ENCODE assay signal across 8 cellular contexts in the genomic region with DNA sequence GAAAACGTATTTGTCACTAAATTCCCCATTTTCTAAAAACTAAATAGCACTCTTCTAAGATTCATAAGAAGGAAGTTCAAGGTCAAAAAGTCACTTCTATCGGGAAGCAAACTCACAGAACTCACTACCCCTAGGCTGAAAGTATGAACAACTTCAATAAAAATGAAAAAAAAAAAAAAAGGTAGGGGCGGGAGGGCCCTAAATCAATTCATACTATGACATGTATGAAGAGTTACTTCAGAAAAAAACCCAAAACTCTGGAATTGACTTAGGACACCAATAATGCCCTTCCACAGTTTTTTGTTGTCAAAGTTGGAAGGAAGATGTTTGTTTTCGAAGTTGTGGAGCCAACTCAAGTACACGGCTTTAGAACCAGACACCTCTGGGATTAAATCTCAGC. TPM values are rescaled to one million over a fixed set of nuclear protein-coding genes. Genes with fewer than 3 reads are reported as not detected.
A peak's percentile ranks its signal among the peaks of the same experiment; 100 is the strongest.
DNase-seq lines count a peak whose midpoint lies in the region; ATAC-seq, FAIRE-seq and TF ChIP-seq lines count a peak whose summit lies in the region.

No MANE protein-coding gene starts in this region.

- CTCF ChIA-PET in A549 (lab: Yijun Ruan, JAX) = no interaction called here

- FAIRE-seq in A549 (lab: Jason Lieb, UNC) (no peak), bronchial epithelial cell (lab: Jason Lieb, UNC) (no peak)

- peak overlapping the region; percentile 83 for H3K4me2 ChIP-seq in A549

- no peak for TF ChIP-seq EP300 in A549 (IDR thresholded peaks at IDR 0.05)

- no peak for TF ChIP-seq POLR2A in A549 (IDR thresholded peaks at IDR 0.05; ENCODE audit: low read length)

- H3K36me3 ChIP-seq in HUES48 (ENCODE audit: control insufficient read depth, insufficient read depth, low read length) (peaks cover 14% of the 10 kb centered on the region), bronchial epithelial cell (ENCODE audit: control insufficient read depth, insufficient read depth, low read length) (peaks cover 1% of the 10 kb centered on the region), mucosa of stomach (ENCODE audit: control insufficient read depth, insufficient read depth, low read length) (no peaks in the 10 kb centered on the region)

- peak overlapping the region; percentile 91 for H3K4me3 ChIP-seq in A549
- peak overlapping the region; percentile 98 for H3K4me3 ChIP-seq in HUES48 (ENCODE audit: low read depth, low read length)
- H3K4me3 ChIP-seq in bronchial epithelial cell (ENCODE audit: low read depth, low read length) = peak overlapping the region; percentile 99
- H3K4me3 ChIP-seq in mucosa of stomach (ENCODE audit: low read length) = no peak overlapping the region

- H3K27ac ChIP-seq in A549 (peak overlapping the region in 1 of 2 experiments; percentile 98; a peak in 3 of 6 replicates), HUES48 (ENCODE audit: low read depth, low read length) (no peak overlapping the region), caudate nucleus (ENCODE audit: low read depth, low read length) (no peak overlapping the region)

- DNase-seq in A549 (ENCODE audit: low read depth in 1 of 2, low spot score in 1 of 2) = no peak
- no peak for DNase-seq in bronchial epithelial cell (ENCODE audit: low read depth)
- no peak for DNase-seq in caudate nucleus (lab: John Stamatoyannopoulos, UW)
- DNase-seq in NCI-H1417 treated with DMSO at 0.1 percent for 48 hours (lab: John Stamatoyannopoulos, UW) = no peak
- no peak for DNase-seq in COLO829 (ENCODE audit: low spot score)

- peaks cover 18% of the 10 kb centered on the region for H3K4me1 ChIP-seq in A549
- H3K4me1 ChIP-seq in HUES48 (ENCODE audit: control insufficient read depth, insufficient read depth, low read length) = peaks cover 25% of the 10 kb centered on the region
- H3K4me1 ChIP-seq in mucosa of stomach (ENCODE audit: control insufficient read depth, insufficient read depth, low read length) = no peaks in the 10 kb centered on the region

- H3K9ac ChIP-seq in HUES48 (ENCODE audit: low read depth, low read length) = no peak overlapping the region
- peak overlapping the region; percentile 87 for H3K9ac ChIP-seq in mucosa of stomach (ENCODE audit: low read length)

- TF ChIP-seq CTCF in A549 (IDR thresholded peaks at IDR 0.05) = no peak
- TF ChIP-seq CTCF in bronchial epithelial cell (IDR thresholded peaks at IDR 0.05; ENCODE audit: insufficient read depth, low read length, severe bottlenecking) = no peak

- H3K9me3 ChIP-seq in A549 (no peaks in the 10 kb centered on the region), HUES48 (ENCODE audit: control insufficient read depth, insufficient read depth, low read length) (no peaks in the 10 kb centered on the region), mucosa of stomach (ENCODE audit: control insufficient read depth, low read length) (no peaks in the 10 kb centered on the region)

- POLR2A ChIA-PET in A549 (lab: Yijun Ruan, JAX) = no interaction called here

- WGBS in A549 (ENCODE audit: missing lambda C conversion rate) = 42% methylated on average over 5 of the region's 5 CpGs

- H3K27me3 ChIP-seq in HUES48 (ENCODE audit: control insufficient read depth, insufficient read depth, low read length) (no peaks in the 10 kb centered on the region), bronchial epithelial cell (ENCODE audit: control insufficient read depth, insufficient read depth, low read length) (no peaks in the 10 kb centered on the region), mucosa of stomach (ENCODE audit: control insufficient read depth, insufficient read depth, low read length) (no peaks in the 10 kb centered on the region)

- no peak for ATAC-seq in A549
- ATAC-seq in GM21381 (IDR thresholded peaks at IDR 0.05; ENCODE audit: unreplicated experiment) = no peak

- TF ChIP-seq RAD21 in A549 (conservative IDR thresholded peaks at IDR 0.05 in 1 of 2, IDR thresholded peaks at IDR 0.05 in 1 of 2) = no peak

TF ChIP-seq in A549, 52 proteins besides CTCF, POLR2A, EP300 and RAD21:
- TF ChIP-seq HEYL (CRISPR knock-in tag; IDR thresholded peaks at IDR 0.05) (no peak), CBX2 (IDR thresholded peaks at IDR 0.05; ENCODE audit: borderline replicate concordance, low read depth) (no peak), BHLHE40 (IDR thresholded peaks at IDR 0.05; ENCODE audit: low read depth, low read length) (no peak), FOSB (CRISPR knock-in tag; IDR thresholded peaks at IDR 0.05) (no peak), NFE2L2 (conservative IDR thresholded peaks at IDR 0.05; ENCODE audit: low read length) (no peak), CBX8 (IDR thresholded peaks at IDR 0.05) (no peak), POLR2AphosphoS2 (conservative IDR thresholded peaks at IDR 0.05; ENCODE audit: low read length) (no peak), NR3C1 (IDR thresholded peaks at IDR 0.05) (no peak), HES2 (IDR thresholded peaks at IDR 0.05) (no peak), PHF8 (IDR thresholded peaks at IDR 0.05; ENCODE audit: borderline replicate concordance, low read depth) (no peak)

RNA-seq across cellular contexts. Expression of gene SUCLA2, which starts 1.1 kb away (rescaled TPM):
- polyA plus RNA-seq in A549 (2011; rRNA removed) (62.1 and 65.4 TPM in 2 replicates), A549 (2017; fragmentation: RNase III; extraction: RNeasy Plus Mini Kit Qiagen cat#74134 plus additional on column Dnase treatment) (46.4 to 52.6 TPM (median 48.2 TPM) in 3 replicates)
- 20.2 and 21.4 TPM in 2 replicates for polyA plus RNA-seq in A549 (2012; cell fraction: cytosol; rRNA removed)
- 10.7 and 11.7 TPM in 2 replicates for polyA plus RNA-seq in A549 (2012; cell fraction: nucleus; rRNA removed)
- 8.9 and 12.4 TPM in 2 replicates for polyA minus RNA-seq in A549 (2011; rRNA and poly(A)+ RNA removed)
- total RNA-seq in bronchial epithelial cell = 57.4 and 68.9 TPM in 2 replicates

RNA-seq across cellular contexts. Expression of gene NUDT15, which starts 37.6 kb away (rescaled TPM):
- polyA plus RNA-seq in A549 (2011; rRNA removed) = 27.0 and 35.5 TPM in 2 replicates
- 16.0 and 17.7 TPM in 2 replicates for polyA plus RNA-seq in A549 (2012; cell fraction: cytosol; rRNA removed)
- 3.1 and 8.0 TPM in 2 replicates for polyA plus RNA-seq in A549 (2012; cell fraction: nucleus; rRNA removed)
- 29.8 to 33.8 TPM (median 31.1 TPM) in 3 replicates for polyA plus RNA-seq in A549 (2017; fragmentation: RNase III; extraction: RNeasy Plus Mini Kit Qiagen cat#74134 plus additional on column Dnase treatment)
- polyA minus RNA-seq in A549 (2011; rRNA and poly(A)+ RNA removed) = 4.1 and 4.9 TPM in 2 replicates
- 24.5 and 25.3 TPM in 2 replicates for total RNA-seq in bronchial epithelial cell
